Comparison of ENCODE assay signal across 2 cellular contexts in genomic region chr4:86359944-86360478, GRCh38.
TF ChIP-seq lines count a peak whose summit lies in the region.

MAPK10 (minus strand) TSS chr4:86360053.

TF ChIP-seq in SK-N-SH, 30 proteins besides CTCF, POLR2A, EP300 and RAD21 (continued from another document and continues in another):
- TF ChIP-seq REST (IDR thresholded peaks at IDR 0.05; ENCODE audit: low read depth, low read length) (peak; percentile 48; the same call in 1 of the 2 replicates), MAX (IDR thresholded peaks at IDR 0.05; ENCODE audit: low read depth) (peak; percentile 63), CHD2 (IDR thresholded peaks at IDR 0.05; ENCODE audit: low read length, partially characterized antibody) (peak; percentile 70), PBX3 (IDR thresholded peaks at IDR 0.05) (no peak), RCOR1 (IDR thresholded peaks at IDR 0.05; ENCODE audit: low read length) (no peak), IRF3 (IDR thresholded peaks at IDR 0.05; ENCODE audit: low read depth, low read length) (no peak), USF2 (IDR thresholded peaks at IDR 0.05; ENCODE audit: borderline replicate concordance, low read depth, low read length) (no peak), USF1 (IDR thresholded peaks at IDR 0.05; ENCODE audit: borderline replicate concordance, low read depth) (no peak), FOSL2 (IDR thresholded peaks at IDR 0.05; ENCODE audit: borderline replicate concordance, low read depth) (no peak; the same call in 1 of the 2 replicates), JUND (IDR thresholded peaks at IDR 0.05) (no peak), YY1 (IDR thresholded peaks at IDR 0.05; ENCODE audit: low read depth) (no peak), ZBTB33 (IDR thresholded peaks at IDR 0.05; ENCODE audit: borderline replicate concordance, low read depth) (no peak), POLR2AphosphoS5 (IDR thresholded peaks at IDR 0.05; ENCODE audit: low read depth, low read length) (peak; percentile 75), RFX5 (IDR thresholded peaks at IDR 0.05; ENCODE audit: low read length) (peak; percentile 85), NRF1 (IDR thresholded peaks at IDR 0.05; ENCODE audit: low read depth, low read length) (no peak), RXRA (IDR thresholded peaks at IDR 0.05; ENCODE audit: borderline replicate concordance, low read depth) (no peak), ELF1 (IDR thresholded peaks at IDR 0.05) (no peak), MEF2A (IDR thresholded peaks at IDR 0.05; ENCODE audit: borderline replicate concordance, low read depth) (no peak), GATA2 (CRISPR knock-in tag; IDR thresholded peaks at IDR 0.05) (peak; percentile 63), GABPA (IDR thresholded peaks at IDR 0.05; ENCODE audit: low read depth) (peak; percentile 45; the same call in 1 of the 2 replicates)

TF ChIP-seq in GM12878, 131 proteins besides CTCF, POLR2A, EP300 and RAD21 (continued from another document):
- no peak for TF ChIP-seq CUX1 (IDR thresholded peaks at IDR 0.05; ENCODE audit: insufficient replicate concordance, low read depth, low read length)
- 0 out of 2 replicates have a peak, but pooled peaks have one; percentile 58 for TF ChIP-seq NBN (IDR thresholded peaks at IDR 0.05)
- no peak for TF ChIP-seq EGR1 (IDR thresholded peaks at IDR 0.05; ENCODE audit: borderline replicate concordance in 1 of 2, low read depth in 2 of 2, low read length in 2 of 2)
- peak; percentile 87 for TF ChIP-seq ATF7 (IDR thresholded peaks at IDR 0.05; ENCODE audit: low read depth)
- peak; percentile 66 for TF ChIP-seq DPF2 (IDR thresholded peaks at IDR 0.05)
- peak; percentile 46; the same call in 1 of the 2 replicates for TF ChIP-seq PKNOX1 (IDR thresholded peaks at IDR 0.05)
- TF ChIP-seq GATAD2B (conservative IDR thresholded peaks at IDR 0.05; ENCODE audit: low read depth): 0 out of 2 replicates have a peak, but pooled peaks have one; percentile 30
- TF ChIP-seq MXI1 (IDR thresholded peaks at IDR 0.05; ENCODE audit: low read depth, low read length): peak; percentile 48; the same call in 1 of the 2 replicates
- no peak for TF ChIP-seq RBBP5 (conservative IDR thresholded peaks at IDR 0.05)
- no peak for TF ChIP-seq ZBTB40 (IDR thresholded peaks at IDR 0.05; ENCODE audit: borderline replicate concordance)
- TF ChIP-seq RFX5 (IDR thresholded peaks at IDR 0.05; ENCODE audit: low read depth, low read length): peak; percentile 79
- peak; percentile 59 for TF ChIP-seq MLLT1 (IDR thresholded peaks at IDR 0.05)
- TF ChIP-seq CREM (IDR thresholded peaks at IDR 0.05; ENCODE audit: low read depth): peak; percentile 87
- peak; percentile 99 for TF ChIP-seq BMI1 (IDR thresholded peaks at IDR 0.05; ENCODE audit: borderline replicate concordance)
- TF ChIP-seq IKZF2 (IDR thresholded peaks at IDR 0.05): peak; percentile 32 to 40; a peak in 2 of 4 replicates
- peak; percentile 65 for TF ChIP-seq IKZF1 (conservative IDR thresholded peaks at IDR 0.05)
- TF ChIP-seq ATF2 (IDR thresholded peaks at IDR 0.05; ENCODE audit: low read length): 0 out of 2 replicates have a peak, but pooled peaks have one; percentile 20
- TF ChIP-seq IRF4 (IDR thresholded peaks at IDR 0.05; ENCODE audit: low read depth, low read length): 0 out of 2 replicates have a peak, but pooled peaks have one; percentile 25
- peak; percentile 44; the same call in 1 of the 2 replicates for TF ChIP-seq LARP7 (IDR thresholded peaks at IDR 0.05)
- TF ChIP-seq RCOR1 (conservative IDR thresholded peaks at IDR 0.05; ENCODE audit: low read depth, low read length): 0 out of 2 replicates have a peak, but pooled peaks have one; percentile 30
- TF ChIP-seq ETV6 (conservative IDR thresholded peaks at IDR 0.05 in 1 of 2, IDR thresholded peaks at IDR 0.05 in 1 of 2; ENCODE audit: borderline replicate concordance in 1 of 2, low read depth in 1 of 2): peak in 1 of 2 experiments; percentile 84; a peak in 2 of 4 replicates
- 0 out of 2 replicates have a peak, but pooled peaks have one; percentile 42 for TF ChIP-seq ZSCAN29 (IDR thresholded peaks at IDR 0.05)
- no peak for TF ChIP-seq PML (IDR thresholded peaks at IDR 0.05; ENCODE audit: low read length)
- 0 out of 2 replicates have a peak, but pooled peaks have one; percentile 13 for TF ChIP-seq MTA2 (IDR thresholded peaks at IDR 0.05; ENCODE audit: low read depth)
- peak; percentile 79 for TF ChIP-seq CREB1 (IDR thresholded peaks at IDR 0.05; ENCODE audit: low read depth)
- peak; percentile 29 for TF ChIP-seq MEF2B (IDR thresholded peaks at IDR 0.05; ENCODE audit: partially characterized antibody, poor library complexity, severe bottlenecking)
- no peak for TF ChIP-seq RUNX3 (IDR thresholded peaks at IDR 0.05; ENCODE audit: low read length)
- no peak for TF ChIP-seq NR2C1 (IDR thresholded peaks at IDR 0.05)
- TF ChIP-seq SPI1 (IDR thresholded peaks at IDR 0.05; ENCODE audit: borderline replicate concordance, insufficient read depth, low read depth, low read length): peak; percentile 92
- no peak for TF ChIP-seq ATF3 (IDR thresholded peaks at IDR 0.05; ENCODE audit: borderline replicate concordance, extremely low read depth, low read depth, low read length)
